In the genomic region with DNA sequence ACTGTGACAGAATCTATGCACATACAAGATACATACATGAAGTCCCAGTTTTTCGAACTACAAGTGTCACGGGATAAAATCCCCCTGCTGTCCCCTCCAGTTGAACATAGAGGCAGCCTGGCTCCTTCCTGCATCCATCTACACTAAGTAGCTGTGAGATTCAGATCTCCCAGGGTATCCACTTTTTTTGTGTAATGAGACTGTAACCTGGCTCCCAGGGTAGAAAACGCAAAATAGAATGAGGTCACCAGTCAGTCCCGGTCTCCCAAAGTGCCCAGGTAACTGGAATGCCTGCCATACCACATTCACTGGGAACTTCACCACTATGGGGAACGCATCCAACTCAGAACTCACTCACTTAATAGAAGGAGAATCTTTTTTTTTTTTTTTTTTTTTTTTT, we compare ENCODE assay signal across 38 cellular contexts.
"Had no signal": no experiment of that assay in that cellular context is flagged by ENCODE, and none has a peak within 500 bp of the region (broad histone marks: within the 10 kb centered on the region; RNA-seq: fewer than 3 reads in every experiment).

No MANE protein-coding gene starts in this region.

- H3K27ac Mint-ChIP-seq: activated naive CD4-positive, alpha-beta T cell treated with anti-CD3 and anti-CD28 coated beads for 36 hours; activated naive CD4-positive, alpha-beta T cell treated with anti-CD3 and anti-CD28 coated beads, Interleukin-2, amount 10 ng/mL, durations not matched to agents 7 days and 5 days; activated naive CD4-positive, alpha-beta T cell treated with anti-CD3 and anti-CD28 coated beads, Interleukin-2, amount 50 U/mL, for 24 hours; activated naive CD8-positive, alpha-beta T cell; activated naive CD8-positive, alpha-beta T cell treated with anti-CD3 and anti-CD28 coated beads for 36 hours; activated naive CD8-positive, alpha-beta T cell treated with anti-CD3 and anti-CD28 coated beads, Interleukin-2, amount 10 ng/mL, durations not matched to agents 7 days and 5 days; activated naive CD8-positive, alpha-beta T cell treated with anti-CD3 and anti-CD28 coated beads, Interleukin-2, amount 50 U/mL, for 24 hours; activated T-cell treated with anti-CD3 and anti-CD28 coated beads, Interleukin-2, amount 50 U/mL, for 24 hours; activated T-cell treated with anti-CD3 and anti-CD28 coated beads, Interleukin-2, amount 50 U/mL, for 72 hours; activated T-helper 1 cell treated with anti-CD3 and anti-CD28 coated beads, Interleukin-12 subunit alpha, Interleukin-12 subunit beta, Interleukin-2, Interleukin-4 antibody, amounts not matched to agents 30 ng/mL and 10 ng/mL and 1 ng/mL, durations not matched to agents 14 hours and 24 hours and 36 hours; activated T-helper 17 cell treated with anti-CD3 and anti-CD28 coated beads, Interleukin-2, amount 50 U/mL, for 72 hours; activated T-helper 2 cell treated with anti-CD3 and anti-CD28 coated beads, Interferon-gamma antibody, Interleukin-2, Interleukin-4, amounts not matched to agents 10 μg/mL and 5 μg/mL and 100 μg/mL, durations not matched to agents 14 hours and 24 hours and 36 hours; brain had no signal

- H3K4me3 ChIP-seq: adrenal gland, ascending aorta, body of pancreas, breast epithelium, cardiac muscle cell had no signal

- H3K4me1 Mint-ChIP-seq: activated naive CD4-positive, alpha-beta T cell treated with anti-CD3 and anti-CD28 coated beads, Interleukin-2, amount 10 ng/mL, durations not matched to agents 7 days and 5 days; activated naive CD8-positive, alpha-beta T cell treated with anti-CD3 and anti-CD28 coated beads, Interleukin-2, amount 10 ng/mL, durations not matched to agents 7 days and 5 days; activated naive CD8-positive, alpha-beta T cell treated with anti-CD3 and anti-CD28 coated beads, Interleukin-2, amount 50 U/mL, for 24 hours; activated T-helper 17 cell treated with anti-CD3 and anti-CD28 coated beads, Interleukin-2, amount 50 U/mL, for 72 hours had no signal

- H3K36me3 ChIP-seq: adrenal gland, brain microvascular endothelial cell, breast epithelium, cardiac muscle cell had no signal

- H3K4me1 ChIP-seq: ascending aorta, body of pancreas, breast epithelium had no signal

- H3K27me3 Mint-ChIP-seq: activated naive CD4-positive, alpha-beta T cell treated with anti-CD3 and anti-CD28 coated beads, Interleukin-2, amount 50 U/mL, for 24 hours; activated naive CD8-positive, alpha-beta T cell; activated naive CD8-positive, alpha-beta T cell treated with anti-CD3 and anti-CD28 coated beads for 36 hours; activated naive CD8-positive, alpha-beta T cell treated with anti-CD3 and anti-CD28 coated beads, Interleukin-2, amount 50 U/mL, for 24 hours; activated T-cell treated with anti-CD3 and anti-CD28 coated beads, Interleukin-2, amount 50 U/mL, for 24 hours; central memory CD8-positive, alpha-beta T cell had no signal

- H3K36me3 Mint-ChIP-seq: activated naive CD4-positive, alpha-beta T cell treated with anti-CD3 and anti-CD28 coated beads, Interleukin-2, amount 10 ng/mL, durations not matched to agents 7 days and 5 days; activated naive CD4-positive, alpha-beta T cell treated with anti-CD3 and anti-CD28 coated beads, Interleukin-2, amount 50 U/mL, for 24 hours; activated naive CD8-positive, alpha-beta T cell; activated naive CD8-positive, alpha-beta T cell treated with anti-CD3 and anti-CD28 coated beads for 36 hours; activated naive CD8-positive, alpha-beta T cell treated with anti-CD3 and anti-CD28 coated beads, Interleukin-2, amount 10 ng/mL, durations not matched to agents 7 days and 5 days had no signal

- H3K4me3 Mint-ChIP-seq: activated naive CD4-positive, alpha-beta T cell treated with anti-CD3 and anti-CD28 coated beads for 36 hours; activated naive CD4-positive, alpha-beta T cell treated with anti-CD3 and anti-CD28 coated beads, Interleukin-2, amount 10 ng/mL, durations not matched to agents 7 days and 5 days; activated naive CD4-positive, alpha-beta T cell treated with anti-CD3 and anti-CD28 coated beads, Interleukin-2, amount 50 U/mL, for 24 hours; activated naive CD8-positive, alpha-beta T cell; activated naive CD8-positive, alpha-beta T cell treated with anti-CD3 and anti-CD28 coated beads for 36 hours; activated naive CD8-positive, alpha-beta T cell treated with anti-CD3 and anti-CD28 coated beads, Interleukin-2, amount 10 ng/mL, durations not matched to agents 7 days and 5 days; activated naive CD8-positive, alpha-beta T cell treated with anti-CD3 and anti-CD28 coated beads, Interleukin-2, amount 50 U/mL, for 24 hours; activated T-cell treated with anti-CD3 and anti-CD28 coated beads, Interleukin-2, amount 50 U/mL, for 24 hours; activated T-cell treated with anti-CD3 and anti-CD28 coated beads, Interleukin-2, amount 50 U/mL, for 4 hours; activated T-cell treated with anti-CD3 and anti-CD28 coated beads, Interleukin-2, amount 50 U/mL, for 72 hours; activated T-helper 1 cell treated with anti-CD3 and anti-CD28 coated beads, Interleukin-12 subunit alpha, Interleukin-12 subunit beta, Interleukin-2, Interleukin-4 antibody, amounts not matched to agents 30 ng/mL and 10 ng/mL and 1 ng/mL, durations not matched to agents 14 hours and 24 hours and 36 hours; activated T-helper 17 cell treated with anti-CD3 and anti-CD28 coated beads, Interleukin-2, amount 50 U/mL, for 72 hours; brain; central memory CD8-positive, alpha-beta T cell had no signal

- H3K9me3 Mint-ChIP-seq: activated naive CD4-positive, alpha-beta T cell treated with anti-CD3 and anti-CD28 coated beads for 36 hours; activated naive CD4-positive, alpha-beta T cell treated with anti-CD3 and anti-CD28 coated beads, Interleukin-2, amount 10 ng/mL, durations not matched to agents 7 days and 5 days; activated naive CD4-positive, alpha-beta T cell treated with anti-CD3 and anti-CD28 coated beads, Interleukin-2, amount 50 U/mL, for 24 hours; activated naive CD8-positive, alpha-beta T cell treated with anti-CD3 and anti-CD28 coated beads for 36 hours; activated naive CD8-positive, alpha-beta T cell treated with anti-CD3 and anti-CD28 coated beads, Interleukin-2, amount 10 ng/mL, durations not matched to agents 7 days and 5 days; activated naive CD8-positive, alpha-beta T cell treated with anti-CD3 and anti-CD28 coated beads, Interleukin-2, amount 50 U/mL, for 24 hours; activated T-cell treated with anti-CD3 and anti-CD28 coated beads, Interleukin-2, amount 50 U/mL, for 24 hours; activated T-cell treated with anti-CD3 and anti-CD28 coated beads, Interleukin-2, amount 50 U/mL, for 4 hours; activated T-cell treated with anti-CD3 and anti-CD28 coated beads, Interleukin-2, amount 50 U/mL, for 72 hours; activated T-helper 1 cell treated with anti-CD3 and anti-CD28 coated beads, Interleukin-12 subunit alpha, Interleukin-12 subunit beta, Interleukin-2, Interleukin-4 antibody, amounts not matched to agents 30 ng/mL and 10 ng/mL and 1 ng/mL, durations not matched to agents 14 hours and 24 hours and 36 hours; activated T-helper 17 cell treated with anti-CD3 and anti-CD28 coated beads, Interleukin-2, amount 50 U/mL, for 72 hours; activated T-helper 2 cell treated with anti-CD3 and anti-CD28 coated beads, Interferon-gamma antibody, Interleukin-2, Interleukin-4, amounts not matched to agents 10 μg/mL and 5 μg/mL and 100 μg/mL, durations not matched to agents 14 hours and 24 hours and 36 hours; central memory CD8-positive, alpha-beta T cell had no signal

- ATAC-seq: activated naive CD8-positive, alpha-beta T cell treated with anti-CD3 and anti-CD28 coated beads, Interleukin-2, amount 50 U/mL, for 24 hours; activated T-cell treated with anti-CD3 and anti-CD28 coated beads, Interleukin-2, amount 50 U/mL, for 4 hours; activated T-cell treated with anti-CD3 and anti-CD28 coated beads, Interleukin-2, amount 50 U/mL, for 72 hours; activated T-helper 17 cell treated with anti-CD3 and anti-CD28 coated beads, Interleukin-2, amount 50 U/mL, for 72 hours; body of pancreas had no signal

- H3K27me3 ChIP-seq: adrenal gland, ascending aorta, body of pancreas, brain microvascular endothelial cell, breast epithelium, cardiac muscle cell had no signal

- H3K9me3 ChIP-seq: adrenal gland, ascending aorta, body of pancreas, breast epithelium had no signal

- H3K27ac ChIP-seq: adrenal gland, ascending aorta, body of pancreas, brain microvascular endothelial cell, breast epithelium, cardiac muscle cell had no signal

- DNase-seq: activated CD8-positive, alpha-beta memory T cell treated with anti-CD3 and anti-CD28 coated beads, Interleukin-2, amount 50 U/mL, for 48 hours; activated effector memory CD4-positive, alpha-beta T cell treated with anti-CD3 and anti-CD28 coated beads, Interleukin-2, amount 50 U/mL, for 16 hours; activated effector memory CD4-positive, alpha-beta T cell treated with Interleukin-2 at 50 U/mL for 16 hours; activated gamma-delta T cell; activated gamma-delta T cell treated with Interleukin-2 at 50 U/mL for 16 hours; activated naive CD4-positive, alpha-beta T cell; activated naive CD4-positive, alpha-beta T cell treated with anti-CD3 and anti-CD28 coated beads for 36 hours; activated naive CD4-positive, alpha-beta T cell treated with anti-CD3 and anti-CD28 coated beads, Interleukin-2, amount 10 ng/mL, durations not matched to agents 7 days and 5 days; activated naive CD4-positive, alpha-beta T cell treated with anti-CD3 and anti-CD28 coated beads, Interleukin-2, amount 50 U/mL, for 16 hours; activated naive CD4-positive, alpha-beta T cell treated with Interleukin-2 at 50 U/mL for 16 hours; activated naive CD8-positive, alpha-beta T cell treated with anti-CD3 and anti-CD28 coated beads for 36 hours; activated naive CD8-positive, alpha-beta T cell treated with anti-CD3 and anti-CD28 coated beads, Interleukin-2, amount 10 ng/mL, durations not matched to agents 7 days and 5 days; activated naive CD8-positive, alpha-beta T cell treated with anti-CD3 and anti-CD28 coated beads, Interleukin-2, amount 50 U/mL, for 24 hours; activated T-cell treated with anti-CD3 and anti-CD28 coated beads for 4 hours; activated T-cell treated with anti-CD3 and anti-CD28 coated beads, Interleukin-2, amount 50 U/mL, for 1 hour; activated T-cell treated with anti-CD3 and anti-CD28 coated beads, Interleukin-2, amount 50 U/mL, for 24 hours; activated T-cell treated with anti-CD3 and anti-CD28 coated beads, Interleukin-2, amount 50 U/mL, for 4 hours; activated T-cell treated with anti-CD3 and anti-CD28 coated beads, Interleukin-2, amount 50 U/mL, for 48 hours; activated T-cell treated with anti-CD3 and anti-CD28 coated beads, Interleukin-2, amount 50 U/mL, for 72 hours; amniotic stem cell; amygdala; anterior cingulate cortex; aorta; body of pancreas; brain microvascular endothelial cell; caudate nucleus; central memory CD4-positive, alpha-beta T cell had no signal
